ENCODE assay signal across 8 cellular contexts in the genomic region with DNA sequence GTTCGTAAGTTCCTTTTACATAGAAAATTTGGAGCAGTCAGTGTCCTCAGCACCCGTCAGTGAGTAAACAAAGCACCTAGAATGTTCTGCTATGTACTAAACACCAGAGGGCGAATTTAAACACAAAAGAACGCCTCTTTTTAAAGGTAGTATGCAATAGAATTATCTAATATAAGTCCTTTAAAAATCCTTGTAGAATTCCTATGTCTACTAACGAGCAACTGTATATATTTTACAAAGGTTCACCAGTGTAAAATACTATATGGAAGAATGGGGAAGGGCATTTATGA. TPM values are rescaled to one million over a fixed set of nuclear protein-coding genes. Genes with fewer than 3 reads are reported as not detected.
A peak's percentile ranks its signal among the peaks of the same experiment; 100 is the strongest.
DNase-seq lines count a peak whose midpoint lies in the region; ATAC-seq and TF ChIP-seq lines count a peak whose summit lies in the region.

No MANE protein-coding gene starts in this region.

- ATAC-seq in GM18870 (IDR thresholded peaks at IDR 0.05; ENCODE audit: unreplicated experiment) (peak; percentile 36), HG02852 (IDR thresholded peaks at IDR 0.05; ENCODE audit: unreplicated experiment) (peak; percentile 48), PC-3 (peak; percentile 80)

- no peaks in the 10 kb centered on the region for H3K9me3 ChIP-seq in PC-3 (ENCODE audit: low read length)
- no peaks in the 10 kb centered on the region for H3K9me3 ChIP-seq in neutrophil

- no peaks in the 10 kb centered on the region for H3K79me2 ChIP-seq in PC-3 (ENCODE audit: low read length)

- H2AFZ ChIP-seq in PC-3 (ENCODE audit: low read length), result peak overlapping the region; percentile 100

- no peaks in the 10 kb centered on the region for H3F3A ChIP-seq in PC-3 (ENCODE audit: low read length, unreplicated experiment)

- no peak overlapping the region for H3K9ac ChIP-seq in PC-3 (ENCODE audit: low read length)

- H3K27me3 ChIP-seq in PC-3 (ENCODE audit: low read length) (no peaks in the 10 kb centered on the region), neutrophil (no peaks in the 10 kb centered on the region)

- peak; percentile 65 for TF ChIP-seq CTCF in PC-3 (conservative IDR thresholded peaks at IDR 0.05; ENCODE audit: low read depth, low read length)
- peak; percentile 27 for TF ChIP-seq CTCF in epithelial cell of proximal tubule (conservative IDR thresholded peaks at IDR 0.05; ENCODE audit: low read depth, low read length)
- TF ChIP-seq CTCF in neutrophil (IDR thresholded peaks at IDR 0.05), result no peak

- H3K4me2 ChIP-seq in PC-3 (ENCODE audit: low read length), result peak overlapping the region; percentile 91

- H3K36me3 ChIP-seq in PC-3 (ENCODE audit: low read depth, low read length), result no peaks in the 10 kb centered on the region
- H3K36me3 ChIP-seq in neutrophil, result no peaks in the 10 kb centered on the region

- DNase-seq in PC-3 (peak; percentile 53), epithelial cell of proximal tubule (ENCODE audit: low read depth) (no peak), amygdala (lab: John Stamatoyannopoulos, UW) (no peak), A172 (ENCODE audit: low spot score) (no peak), glomerular visceral epithelial cell (ENCODE audit: extremely low spot score) (no peak)

- no TSS peak for BruUV-seq in PC-3 (replicated peaks; lab: Mats Ljungman, UMichigan)

- intact Hi-C loops in PC-3 (cut with micrococcal nuclease), result loop anchor here (2.0 kb wide), 1 partner anchor 30 kb away; no protein-coding TSS in a partner anchor

- CTCF ChIA-PET in PC-3 (lab: Charles Lee), result interaction anchor here (0.7 kb wide), 1 partner anchor 737 kb away, joined by 3 read pairs; no protein-coding TSS in a partner anchor

- H3K4me3 ChIP-seq in PC-3 (ENCODE audit: low read length), result peak overlapping the region; percentile 73
- peak overlapping the region; percentile 70 for H3K4me3 ChIP-seq in epithelial cell of proximal tubule (ENCODE audit: low read depth, low read length)
- H3K4me3 ChIP-seq in neutrophil (ENCODE audit: low read depth in 1 of 2, low read length in 1 of 2), result peak overlapping the region; percentile 50 to 57

- H3K4me1 ChIP-seq in PC-3 (ENCODE audit: insufficient read depth, low read length), result 0 out of 2 replicates have a peak, but pooled peaks cover 3% of the 10 kb centered on the region
- peaks cover 4 to 7% of the 10 kb centered on the region in 2 experiments for H3K4me1 ChIP-seq in neutrophil (ENCODE audit: control insufficient read depth in 1 of 2, insufficient read depth in 1 of 2, low read depth in 1 of 2, low read length in 1 of 2)

- H3K27ac ChIP-seq in PC-3 (ENCODE audit: low read length) (no peak overlapping the region), neutrophil (no peak overlapping the region)

- H3K9me2 ChIP-seq in PC-3 (replicated peaks; ENCODE audit: low read length), result no peaks in the 10 kb centered on the region

- H4K20me1 ChIP-seq in PC-3 (ENCODE audit: low read length), result no peaks in the 10 kb centered on the region

- POLR2A ChIA-PET in PC-3 (lab: Charles Lee; ENCODE audit: unreplicated experiment), result no interaction called here

RNA-seq across cellular contexts. Expression of gene TMEM232, which starts 0.5 kb away (rescaled TPM):
- total RNA-seq in PC-3 (2014; rRNA removed) (1.4 TPM in 1 of 2 replicates, not detected in the other), epithelial cell of proximal tubule (0.86 TPM in 1 of 2 replicates, not detected in the other)
- 0.14 and 1.5 TPM in 2 replicates for total RNA-seq in A172 (2014; rRNA removed; shearing (Covaris generic))

RNA-seq across cellular contexts. Expression of gene SLC25A46, which starts 11.8 kb away (rescaled TPM):
- total RNA-seq in PC-3 (2014; rRNA removed) (31.4 and 42.1 TPM in 2 replicates), epithelial cell of proximal tubule (32.8 and 49.4 TPM in 2 replicates)
- 109 and 112 TPM in 2 replicates for total RNA-seq in A172 (2014; rRNA removed; shearing (Covaris generic))
